1 cellular context compared by ENCODE assay signal in the genomic region with DNA sequence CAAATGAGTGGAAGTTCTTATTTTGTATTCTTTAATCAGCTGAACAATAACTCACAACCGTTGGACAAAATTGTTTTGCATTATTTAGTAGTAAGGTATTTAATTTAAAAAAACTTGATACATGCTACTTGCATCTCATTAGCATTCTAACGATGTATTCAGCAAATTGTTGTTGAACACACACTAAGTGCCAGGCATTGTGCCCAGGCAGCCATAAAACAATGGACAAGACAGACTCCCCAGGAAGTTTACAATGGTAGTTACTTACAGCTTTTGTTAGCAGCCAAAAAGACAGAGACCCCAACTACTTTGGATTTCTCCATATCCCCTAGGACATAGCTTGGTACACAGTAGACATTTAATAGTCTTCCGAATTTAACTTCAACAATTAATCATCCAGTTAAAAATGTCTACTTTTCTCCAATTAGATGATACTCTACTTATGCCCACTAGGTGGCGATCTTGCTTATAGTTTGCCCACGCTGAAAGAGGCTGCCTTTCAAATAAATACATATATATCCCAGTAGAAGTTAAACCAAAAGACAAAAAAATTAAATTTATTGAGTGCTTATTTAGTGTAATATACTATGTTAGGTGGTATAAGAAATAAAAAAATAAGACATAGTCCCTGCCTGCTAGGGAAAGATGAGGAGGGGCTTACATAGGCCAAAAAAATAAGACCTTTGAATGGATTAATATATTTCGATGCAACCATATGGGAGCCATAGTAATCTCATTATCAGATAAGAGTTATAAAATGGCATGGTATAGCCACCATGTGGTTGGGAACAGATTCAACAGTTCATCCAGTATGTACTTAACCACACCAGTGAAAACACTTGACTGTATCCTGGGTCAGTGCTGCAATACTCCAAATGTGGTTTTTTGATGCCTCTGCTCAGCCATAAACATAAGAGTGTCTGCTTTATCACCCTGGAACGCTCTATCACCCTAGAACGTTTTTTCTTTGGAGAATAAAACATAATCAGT.
TF ChIP-seq lines count a peak whose summit lies in the region.

No MANE protein-coding gene starts in this region.

TF ChIP-seq in IMR-90, 13 proteins besides CTCF, POLR2A, EP300 and RAD21:
- TF ChIP-seq SMC3 (IDR thresholded peaks at IDR 0.05; ENCODE audit: low read depth, low read length): peak; percentile 91
- peak; percentile 56 for TF ChIP-seq CEBPB (IDR thresholded peaks at IDR 0.05; ENCODE audit: low read depth, low read length)
- TF ChIP-seq MAFK (IDR thresholded peaks at IDR 0.05; ENCODE audit: low read depth, low read length): no peak
- TF ChIP-seq FOS (IDR thresholded peaks at IDR 0.05; ENCODE audit: low read depth, low read length): no peak
- TF ChIP-seq, protein P1, sequence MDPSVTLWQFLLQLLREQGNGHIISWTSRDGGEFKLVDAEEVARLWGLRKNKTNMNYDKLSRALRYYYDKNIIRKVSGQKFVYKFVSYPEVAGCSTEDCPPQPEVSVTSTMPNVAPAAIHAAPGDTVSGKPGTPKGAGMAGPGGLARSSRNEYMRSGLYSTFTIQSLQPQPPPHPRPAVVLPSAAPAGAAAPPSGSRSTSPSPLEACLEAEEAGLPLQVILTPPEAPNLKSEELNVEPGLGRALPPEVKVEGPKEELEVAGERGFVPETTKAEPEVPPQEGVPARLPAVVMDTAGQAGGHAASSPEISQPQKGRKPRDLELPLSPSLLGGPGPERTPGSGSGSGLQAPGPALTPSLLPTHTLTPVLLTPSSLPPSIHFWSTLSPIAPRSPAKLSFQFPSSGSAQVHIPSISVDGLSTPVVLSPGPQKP (IDR thresholded peaks at IDR 0.05; ENCODE audit: borderline replicate concordance, low read depth, low read length): no peak
- TF ChIP-seq, protein P2, sequence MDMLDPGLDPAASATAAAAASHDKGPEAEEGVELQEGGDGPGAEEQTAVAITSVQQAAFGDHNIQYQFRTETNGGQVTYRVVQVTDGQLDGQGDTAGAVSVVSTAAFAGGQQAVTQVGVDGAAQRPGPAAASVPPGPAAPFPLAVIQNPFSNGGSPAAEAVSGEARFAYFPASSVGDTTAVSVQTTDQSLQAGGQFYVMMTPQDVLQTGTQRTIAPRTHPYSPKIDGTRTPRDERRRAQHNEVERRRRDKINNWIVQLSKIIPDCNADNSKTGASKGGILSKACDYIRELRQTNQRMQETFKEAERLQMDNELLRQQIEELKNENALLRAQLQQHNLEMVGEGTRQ (IDR thresholded peaks at IDR 0.05; ENCODE audit: low read depth, low read length): no peak
- TF ChIP-seq MXI1 (IDR thresholded peaks at IDR 0.05; ENCODE audit: borderline replicate concordance, low read depth, low read length): no peak
- no peak for TF ChIP-seq NFE2L2 (IDR thresholded peaks at IDR 0.05; ENCODE audit: low read depth, low read length)
- TF ChIP-seq CHD1 (IDR thresholded peaks at IDR 0.05; ENCODE audit: low read depth, low read length): no peak
